In the genomic region with DNA sequence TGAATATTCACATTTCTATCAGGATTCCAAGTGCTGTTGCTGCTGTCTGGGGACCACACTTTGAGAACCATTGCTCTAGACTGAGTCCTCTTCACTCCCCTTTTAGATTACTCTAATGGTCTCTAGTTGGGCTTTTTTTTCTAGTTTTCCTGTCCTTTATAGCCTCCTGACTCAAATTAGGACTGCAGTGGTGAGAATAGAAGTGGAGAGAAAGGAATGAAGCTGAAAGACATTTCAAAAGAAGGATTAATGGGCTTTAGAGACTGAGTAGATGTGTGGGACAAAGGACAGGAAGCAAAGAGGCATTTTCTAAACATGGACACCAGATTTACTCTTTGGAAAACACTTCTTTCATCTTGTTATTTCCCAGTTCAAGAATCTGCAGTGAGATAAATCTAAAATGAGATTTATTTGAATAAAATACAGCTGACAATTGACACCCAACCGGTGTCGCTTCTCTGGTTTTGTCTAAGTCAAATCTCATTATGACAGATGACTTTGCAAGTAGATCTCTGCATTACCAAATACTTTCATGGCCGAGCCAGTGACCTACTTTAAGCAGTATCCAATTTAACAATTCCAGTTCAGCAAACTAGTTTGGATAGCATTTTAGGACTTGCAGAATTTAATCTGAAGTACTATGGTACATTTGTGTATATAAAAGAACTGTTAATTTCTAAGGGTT, we compare ENCODE assay signal across 17 cellular contexts.
A peak's percentile ranks its signal among the peaks of the same experiment; 100 is the strongest.
DNase-seq lines count a peak whose midpoint lies in the region; ATAC-seq and TF ChIP-seq lines count a peak whose summit lies in the region.
"Had no signal": no experiment of that assay in that cellular context is flagged by ENCODE, and none has a peak within 500 bp of the region (broad histone marks: within the 10 kb centered on the region; RNA-seq: fewer than 3 reads in every experiment).

No MANE protein-coding gene starts in this region.

- H4K20me1 ChIP-seq in mammary epithelial cell (ENCODE audit: insufficient read depth, low read length), result no peaks in the 10 kb centered on the region

- TF ChIP-seq CTCF in CD4-positive, alpha-beta T cell (IDR thresholded peaks at IDR 0.05), result no peak
- no peak for TF ChIP-seq CTCF in neural crest cell (conservative IDR thresholded peaks at IDR 0.05)
- TF ChIP-seq CTCF in mammary epithelial cell (conservative IDR thresholded peaks at IDR 0.05 in 1 of 2, IDR thresholded peaks at IDR 0.05 in 1 of 2; ENCODE audit: extremely low read depth in 1 of 2, insufficient read depth in 1 of 2, low read depth in 1 of 2, low read length in 2 of 2), result no peak

- no peak for DNase-seq in CD4-positive, alpha-beta T cell
- DNase-seq in activated naive CD8-positive, alpha-beta T cell treated with anti-CD3 and anti-CD28 coated beads, Interleukin-2, amount 10 ng/mL, durations not matched to agents 7 days and 5 days, result no peak
- DNase-seq in neural crest cell (ENCODE audit: low read depth, low spot score) (no peak), mammary epithelial cell (no peak), Kasumi-1 (lab: John Stamatoyannopoulos, UW) (no peak), Right ventricle myocardium inferior (ENCODE audit: missing footprints) (no peak)
- DNase-seq: KBM-7; left lung; NCI-H1417 treated with DMSO at 0.1 percent for 48 hours; NCI-H524 treated with DMSO at 0.1 percent for 48 hours; pancreas; stimulated activated CD8-positive, alpha-beta memory T cell treated with anti-CD3 and anti-CD28 coated beads, Interleukin-4, amount 100 ng/mL, for 48 hours; T-helper 9 cell had no signal

- H2AFZ ChIP-seq in mammary epithelial cell (ENCODE audit: low read depth, low read length), result no peak overlapping the region
- H2AFZ ChIP-seq: hepatocyte had no signal

- H3K27ac Mint-ChIP-seq in CD4-positive, alpha-beta T cell, result peak overlapping the region; percentile 51
- peak overlapping the region; percentile 56 for H3K27ac Mint-ChIP-seq in activated naive CD8-positive, alpha-beta T cell treated with anti-CD3 and anti-CD28 coated beads, Interleukin-2, amount 10 ng/mL, durations not matched to agents 7 days and 5 days
- peak overlapping the region; percentile 60 for H3K27ac Mint-ChIP-seq in neural crest cell (ENCODE audit: unreplicated experiment)

- dilution Hi-C loops in mammary epithelial cell (cut with HindIII; ENCODE audit: low sequenced_read_pairs), result no loop called here

- 73% methylated on average over 3 of the region's 3 CpGs for WGBS in HUES64
- 95% methylated on average over 3 of the region's 3 CpGs for WGBS in mammary epithelial cell (ENCODE audit: low coverage, missing lambda C conversion rate)

- intact Hi-C loops in CD4-positive, alpha-beta T cell (cut with DNase I, micrococcal nuclease), result no loop called here
- intact Hi-C loops in mammary epithelial cell (cut with micrococcal nuclease), result no loop called here
- intact Hi-C loops in Right ventricle myocardium inferior (cut with DNase I), result no loop called here

- POLR2A ChIA-PET in CD4-positive, alpha-beta T cell (lab: Charles Lee), result no interaction called here
- POLR2A ChIA-PET in activated naive CD8-positive, alpha-beta T cell treated with anti-CD3 and anti-CD28 coated beads, Interleukin-2, amount 10 ng/mL, durations not matched to agents 7 days and 5 days (lab: Charles Lee), result no interaction called here

- CTCF ChIA-PET in CD4-positive, alpha-beta T cell (lab: Charles Lee), result interaction anchor here (1.4 kb wide), 1 partner anchor 60 kb away, joined by 3 read pairs; no protein-coding TSS in a partner anchor
- CTCF ChIA-PET in mammary epithelial cell (lab: Charles Lee; ENCODE audit: low non-redundant PET), result no interaction called here

- no peak overlapping the region for H3K27ac ChIP-seq in CD4-positive, alpha-beta T cell (ENCODE audit: low read depth, low read length)
- peak overlapping the region; percentile 71 for H3K27ac ChIP-seq in HUES64 (ENCODE audit: low read depth, low read length)
- H3K27ac ChIP-seq in mammary epithelial cell (ENCODE audit: insufficient read depth, low read depth, low read length), result no peak overlapping the region
- H3K27ac ChIP-seq: hepatocyte, left lung, pancreas, vagina had no signal

- no peak overlapping the region; the same call in 1 of the 2 replicates for H3K4me3 ChIP-seq in HUES64 (ENCODE audit: low read length)
- H3K4me3 ChIP-seq in mammary epithelial cell (replicated peaks in 1 of 3; ENCODE audit: insufficient read depth in 1 of 3, low read depth in 2 of 3, low read length in 3 of 3), result no peak overlapping the region
- H3K4me3 ChIP-seq: hepatocyte, left lung, pancreas, vagina had no signal

- no peak overlapping the region for H3K4me2 ChIP-seq in mammary epithelial cell (ENCODE audit: insufficient read depth, low read depth, low read length)
- H3K4me2 ChIP-seq: hepatocyte had no signal

- H3K9me3 ChIP-seq in CD4-positive, alpha-beta T cell (ENCODE audit: control insufficient read depth, low read length), result no peaks in the 10 kb centered on the region
- no peaks in the 10 kb centered on the region for H3K9me3 ChIP-seq in HUES64 (ENCODE audit: insufficient read depth, low read depth, low read length)
- H3K9me3 ChIP-seq in mammary epithelial cell (replicated peaks; ENCODE audit: insufficient read depth, low read length), result no peaks in the 10 kb centered on the region
- H3K9me3 ChIP-seq: left lung, pancreas, vagina had no signal

- no peaks in the 10 kb centered on the region for H3K27me3 ChIP-seq in CD4-positive, alpha-beta T cell (ENCODE audit: control insufficient read depth, insufficient read depth, low read length)
- H3K27me3 ChIP-seq in HUES64 (ENCODE audit: insufficient read depth, low read length), result no peaks in the 10 kb centered on the region
- no peaks in the 10 kb centered on the region for H3K27me3 ChIP-seq in mammary epithelial cell (ENCODE audit: insufficient read depth, low read length)
- H3K27me3 ChIP-seq: hepatocyte, left lung, pancreas, vagina had no signal

- peaks cover 13% of the 10 kb centered on the region; the same call in 1 of the 2 replicates for H3K4me1 ChIP-seq in HUES64 (ENCODE audit: insufficient read depth, low read length)
- H3K4me1 ChIP-seq in mammary epithelial cell (ENCODE audit: insufficient read depth, low read length), result no peaks in the 10 kb centered on the region

- no TSS peak for BruUV-seq in mammary epithelial cell (replicated peaks; lab: Mats Ljungman, UMichigan)

- no peaks in the 10 kb centered on the region for H3K9me3 Mint-ChIP-seq in CD4-positive, alpha-beta T cell
- peaks cover 4% of the 10 kb centered on the region for H3K9me3 Mint-ChIP-seq in activated naive CD8-positive, alpha-beta T cell treated with anti-CD3 and anti-CD28 coated beads, Interleukin-2, amount 10 ng/mL, durations not matched to agents 7 days and 5 days
- H3K9me3 Mint-ChIP-seq in neural crest cell, result no peaks in the 10 kb centered on the region

- H3K27me3 Mint-ChIP-seq in CD4-positive, alpha-beta T cell, result no peaks in the 10 kb centered on the region
- no peaks in the 10 kb centered on the region for H3K27me3 Mint-ChIP-seq in activated naive CD8-positive, alpha-beta T cell treated with anti-CD3 and anti-CD28 coated beads, Interleukin-2, amount 10 ng/mL, durations not matched to agents 7 days and 5 days
- H3K27me3 Mint-ChIP-seq in neural crest cell (ENCODE audit: low read depth), result no peaks in the 10 kb centered on the region

- no peaks in the 10 kb centered on the region for H3K36me3 Mint-ChIP-seq in CD4-positive, alpha-beta T cell (ENCODE audit: low read depth)
- peaks cover 11% of the 10 kb centered on the region for H3K36me3 Mint-ChIP-seq in activated naive CD8-positive, alpha-beta T cell treated with anti-CD3 and anti-CD28 coated beads, Interleukin-2, amount 10 ng/mL, durations not matched to agents 7 days and 5 days
- H3K36me3 Mint-ChIP-seq in neural crest cell (ENCODE audit: low read depth), result no peaks in the 10 kb centered on the region

- in situ Hi-C loops in mammary epithelial cell (cut with MboI; ENCODE audit: low sequenced_read_pairs in 2 of 2), result no loop called here

- H3K79me2 ChIP-seq in mammary epithelial cell (ENCODE audit: insufficient read depth, low read length), result no peaks in the 10 kb centered on the region

- H3K9ac ChIP-seq in HUES64 (ENCODE audit: low read depth, low read length), result peak overlapping the region; percentile 43
- no peak overlapping the region for H3K9ac ChIP-seq in mammary epithelial cell (ENCODE audit: insufficient read depth, low read length)

- ATAC-seq in CD4-positive, alpha-beta T cell (ENCODE audit: poor library complexity), result no peak
- no peak for ATAC-seq in activated naive CD8-positive, alpha-beta T cell treated with anti-CD3 and anti-CD28 coated beads, Interleukin-2, amount 10 ng/mL, durations not matched to agents 7 days and 5 days (ENCODE audit: low read depth)
- no peak for ATAC-seq in Right ventricle myocardium inferior
- ATAC-seq in HG03571 (IDR thresholded peaks at IDR 0.05; ENCODE audit: unreplicated experiment), result no peak
- ATAC-seq: left lung, pancreas had no signal

- peaks cover 62% of the 10 kb centered on the region for H3K4me1 Mint-ChIP-seq in CD4-positive, alpha-beta T cell (ENCODE audit: low read depth)
- peaks cover 26% of the 10 kb centered on the region for H3K4me1 Mint-ChIP-seq in activated naive CD8-positive, alpha-beta T cell treated with anti-CD3 and anti-CD28 coated beads, Interleukin-2, amount 10 ng/mL, durations not matched to agents 7 days and 5 days
- peaks cover 9% of the 10 kb centered on the region for H3K4me1 Mint-ChIP-seq in neural crest cell

- H3K4me3 Mint-ChIP-seq in CD4-positive, alpha-beta T cell, result peak overlapping the region; percentile 26
- no peak overlapping the region for H3K4me3 Mint-ChIP-seq in activated naive CD8-positive, alpha-beta T cell treated with anti-CD3 and anti-CD28 coated beads, Interleukin-2, amount 10 ng/mL, durations not matched to agents 7 days and 5 days
- H3K4me3 Mint-ChIP-seq in neural crest cell, result no peak overlapping the region

- H3K36me3 ChIP-seq in HUES64 (ENCODE audit: insufficient read depth, low read length) (no peaks in the 10 kb centered on the region), mammary epithelial cell (ENCODE audit: insufficient read depth, low read length) (no peaks in the 10 kb centered on the region)
- H3K36me3 ChIP-seq: left lung, pancreas, vagina had no signal
